Comparison of ENCODE assay signal across 1 cellular context in the genomic region with DNA sequence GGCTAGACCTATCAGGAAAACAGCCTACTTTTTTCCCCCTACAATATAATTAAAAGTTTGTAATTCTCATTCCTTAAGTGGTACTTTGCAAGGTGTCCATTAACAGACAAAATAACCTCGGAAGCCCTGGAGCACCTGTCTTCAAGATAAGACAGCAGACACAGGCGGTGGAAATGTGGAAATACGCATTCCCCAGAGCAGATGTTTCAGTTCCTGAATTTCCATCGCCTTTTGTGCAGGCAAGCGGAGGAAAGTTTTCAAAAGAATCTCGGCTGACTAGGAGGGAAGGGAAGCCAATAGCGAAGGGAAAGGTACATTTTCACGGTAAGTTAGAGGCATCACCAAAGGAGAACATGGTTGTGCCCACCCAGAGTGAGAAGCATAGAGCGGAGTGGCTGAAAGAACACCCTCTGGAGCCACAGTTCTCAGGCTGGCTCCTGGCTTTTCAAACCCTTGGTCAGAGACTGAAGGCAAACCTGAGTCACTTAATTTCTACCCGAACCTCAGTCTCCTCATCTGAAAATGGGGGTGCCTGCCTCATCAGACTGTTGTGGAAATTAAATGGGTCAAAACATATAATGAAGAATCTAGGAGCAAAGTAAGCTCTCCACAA.
A peak's percentile ranks its signal among the peaks of the same experiment; 100 is the strongest.
TF ChIP-seq lines count a peak whose summit lies in the region.

No MANE protein-coding gene starts in this region.

TF ChIP-seq in GM12878, 131 proteins besides CTCF, POLR2A, EP300 and RAD21:
- TF ChIP-seq NFIC (IDR thresholded peaks at IDR 0.05; ENCODE audit: low read depth, low read length) (0 out of 2 replicates have a peak, but pooled peaks have one; percentile 9), EED (IDR thresholded peaks at IDR 0.05; ENCODE audit: low read depth) (peak; percentile 64), SPI1 (IDR thresholded peaks at IDR 0.05; ENCODE audit: borderline replicate concordance, insufficient read depth, low read depth, low read length) (peak; percentile 70), MYB (IDR thresholded peaks at IDR 0.05; ENCODE audit: borderline replicate concordance, low read depth, low read length) (no peak), SRF (IDR thresholded peaks at IDR 0.05; ENCODE audit: low read depth in 2 of 2, low read length in 2 of 2) (no peak)
TF ChIP-seq in GM12878: peak in this region for 3.
